ENCODE assay signal across 18 cellular contexts in the genomic region with DNA sequence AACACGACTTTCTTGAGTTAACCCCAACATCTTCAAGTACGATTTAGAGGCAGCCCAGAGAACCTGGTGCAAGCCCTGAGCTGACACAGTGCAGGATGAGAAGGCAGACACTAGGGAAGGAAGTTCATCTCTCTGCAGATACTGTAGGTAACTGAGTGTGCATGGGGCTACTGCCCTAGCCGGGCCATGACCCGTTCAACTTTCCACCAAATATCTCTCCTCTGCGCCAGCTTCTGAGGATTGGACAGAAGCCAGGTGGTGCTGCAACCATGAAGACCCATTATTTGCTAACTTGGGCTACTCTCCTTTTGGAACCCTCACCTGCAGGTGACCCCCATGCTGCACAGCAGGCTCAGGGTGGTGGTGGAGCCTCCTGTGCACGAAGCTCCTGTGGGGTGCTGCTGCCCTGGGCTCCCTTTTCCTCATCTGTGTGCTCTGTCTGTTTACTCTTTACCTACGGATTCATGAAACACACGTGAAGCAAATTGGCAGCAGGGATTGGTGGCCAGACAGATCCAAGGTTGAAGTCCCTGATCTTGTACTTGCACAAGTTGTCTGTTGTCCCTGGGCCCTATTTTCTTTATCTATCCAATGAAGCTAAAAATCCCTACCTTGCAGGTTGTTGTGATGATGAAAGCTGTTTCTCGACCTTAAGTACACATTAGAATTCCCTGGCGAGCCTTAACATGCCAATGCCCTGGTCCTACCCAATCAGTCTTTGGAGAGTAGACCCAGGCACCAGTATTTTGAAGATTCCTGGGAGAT.
DNase-seq lines count a peak whose midpoint lies in the region; ATAC-seq, FAIRE-seq and TF ChIP-seq lines count a peak whose summit lies in the region.
"Had no signal": no experiment of that assay in that cellular context is flagged by ENCODE, and none has a peak within 500 bp of the region (broad histone marks: within the 10 kb centered on the region; RNA-seq: fewer than 3 reads in every experiment).

No MANE protein-coding gene starts in this region.

- no peak for TF ChIP-seq POLR2A in esophagus muscularis mucosa (IDR thresholded peaks at IDR 0.05; ENCODE audit: low read depth)
- no peak for TF ChIP-seq POLR2A in H54 (IDR thresholded peaks at IDR 0.05; ENCODE audit: low read depth, low read length)

- H3K27me3 ChIP-seq in esophagus muscularis mucosa: no peaks in the 10 kb centered on the region
- H3K27me3 ChIP-seq: ascending aorta, uterus had no signal

- H3K9me3 Mint-ChIP-seq in stimulated activated naive CD8-positive, alpha-beta T cell treated with anti-CD3 and anti-CD28 coated beads, Interleukin-15, Interleukin-2, amounts not matched to agents 100 ng/mL and 50 ng/mL, for 24 hours: peaks cover 3% of the 10 kb centered on the region
- H3K9me3 Mint-ChIP-seq: activated T-helper 17 cell treated with anti-CD3 and anti-CD28 coated beads, Interleukin-2, amount 50 U/mL, for 72 hours had no signal

- H3K4me3 ChIP-seq in esophagus muscularis mucosa (no peak overlapping the region), mucosa of descending colon (no peak overlapping the region), urinary bladder (ENCODE audit: low read depth, low read length) (no peak overlapping the region)
- H3K4me3 ChIP-seq: ascending aorta, uterus had no signal

- ATAC-seq in stimulated activated naive CD8-positive, alpha-beta T cell treated with anti-CD3 and anti-CD28 coated beads, Interleukin-15, Interleukin-2, amounts not matched to agents 100 U/mL and 50 U/mL, for 24 hours: no peak
- ATAC-seq in mucosa of descending colon: peak; percentile 3
- ATAC-seq: activated T-helper 17 cell treated with anti-CD3 and anti-CD28 coated beads, Interleukin-2, amount 50 U/mL, for 72 hours; SK-N-SH treated with all-trans-retinoic acid at 6 μM for 48 hours had no signal

- no peak overlapping the region for H3K4me3 Mint-ChIP-seq in stimulated activated naive CD8-positive, alpha-beta T cell treated with anti-CD3 and anti-CD28 coated beads, Interleukin-15, Interleukin-2, amounts not matched to agents 100 ng/mL and 50 ng/mL, for 24 hours
- H3K4me3 Mint-ChIP-seq: activated naive CD8-positive, alpha-beta T cell; activated T-helper 17 cell treated with anti-CD3 and anti-CD28 coated beads, Interleukin-2, amount 50 U/mL, for 72 hours had no signal

- H3K27ac ChIP-seq in esophagus muscularis mucosa (replicated peaks in 1 of 4): peak overlapping the region in 1 of 4 donors; percentile 42
- peak overlapping the region; percentile 43 for H3K27ac ChIP-seq in urinary bladder (ENCODE audit: low read depth)
- H3K27ac ChIP-seq: ascending aorta, WERI-Rb-1 had no signal

- H3K9me3 ChIP-seq in esophagus muscularis mucosa (no peaks in the 10 kb centered on the region), mucosa of descending colon (no peaks in the 10 kb centered on the region)
- H3K9me3 ChIP-seq: ascending aorta, uterus had no signal

- H3K36me3 ChIP-seq in esophagus muscularis mucosa (no peaks in the 10 kb centered on the region), mucosa of descending colon (ENCODE audit: low read depth) (peaks cover 3% of the 10 kb centered on the region), urinary bladder (ENCODE audit: insufficient read depth) (no peaks in the 10 kb centered on the region)
- H3K36me3 ChIP-seq: ascending aorta, uterus, WERI-Rb-1 had no signal

- intact Hi-C loops in esophagus muscularis mucosa (cut with DNase I) (no loop called here), mucosa of descending colon (cut with DNase I, micrococcal nuclease) (no loop called here)

- H3K4me1 Mint-ChIP-seq in stimulated activated naive CD8-positive, alpha-beta T cell treated with anti-CD3 and anti-CD28 coated beads, Interleukin-15, Interleukin-2, amounts not matched to agents 100 ng/mL and 50 ng/mL, for 24 hours (ENCODE audit: low read depth): peaks cover 9% of the 10 kb centered on the region
- H3K4me1 Mint-ChIP-seq: activated T-helper 17 cell treated with anti-CD3 and anti-CD28 coated beads, Interleukin-2, amount 50 U/mL, for 72 hours had no signal

- WGBS in esophagus muscularis mucosa: 82% methylated on average over 10 of the region's 10 CpGs
- 74% methylated on average over 10 of the region's 10 CpGs for WGBS in urinary bladder

- TF ChIP-seq CTCF in esophagus muscularis mucosa (IDR thresholded peaks at IDR 0.05) (no peak), mucosa of descending colon (IDR thresholded peaks at IDR 0.05) (no peak)

- no peak for DNase-seq in stimulated activated naive CD8-positive, alpha-beta T cell treated with anti-CD3 and anti-CD28 coated beads, Interleukin-15, Interleukin-2, amounts not matched to agents 100 U/mL and 50 U/mL, for 24 hours
- DNase-seq in esophagus muscularis mucosa (ENCODE audit: extremely low spot score): peak; percentile 60
- DNase-seq in mucosa of descending colon: peak in 1 of 3 donors; percentile 35
- no peak for DNase-seq in H54 (ENCODE audit: insufficient read length, low spot score)
- no peak for DNase-seq in COR-L47 (lab: John Stamatoyannopoulos, UW)
- no peak for DNase-seq in activated CD8-positive, alpha-beta memory T cell treated with anti-CD3 and anti-CD28 coated beads for 24 hours
- DNase-seq: activated CD4-positive, alpha-beta T cell treated with anti-CD3 and anti-CD28 coated beads, Interleukin-2, amount 50 U/mL, for 1 hour; effector memory CD4-positive, alpha-beta T cell; NCI-H1417; NCI-H510A treated with DMSO at 0.1 percent for 48 hours; WERI-Rb-1 had no signal

- H3K4me1 ChIP-seq in esophagus muscularis mucosa (peaks cover 22 to 44% (median 30%) of the 10 kb centered on the region in 4 donors), mucosa of descending colon (ENCODE audit: low read depth) (peaks cover 38% of the 10 kb centered on the region), urinary bladder (ENCODE audit: insufficient read depth) (no peaks in the 10 kb centered on the region)

- FAIRE-seq in H54 (lab: Jason Lieb, UNC): no peak

- H3K27me3 Mint-ChIP-seq in stimulated activated naive CD8-positive, alpha-beta T cell treated with anti-CD3 and anti-CD28 coated beads, Interleukin-15, Interleukin-2, amounts not matched to agents 100 ng/mL and 50 ng/mL, for 24 hours: peaks cover 12% of the 10 kb centered on the region
- H3K27me3 Mint-ChIP-seq: activated naive CD8-positive, alpha-beta T cell had no signal

- H3K27ac Mint-ChIP-seq in stimulated activated naive CD8-positive, alpha-beta T cell treated with anti-CD3 and anti-CD28 coated beads, Interleukin-15, Interleukin-2, amounts not matched to agents 100 ng/mL and 50 ng/mL, for 24 hours: peak overlapping the region; percentile 16
- H3K27ac Mint-ChIP-seq: activated naive CD8-positive, alpha-beta T cell; activated T-helper 17 cell treated with anti-CD3 and anti-CD28 coated beads, Interleukin-2, amount 50 U/mL, for 72 hours had no signal

- no peaks in the 10 kb centered on the region for H3K36me3 Mint-ChIP-seq in stimulated activated naive CD8-positive, alpha-beta T cell treated with anti-CD3 and anti-CD28 coated beads, Interleukin-15, Interleukin-2, amounts not matched to agents 100 ng/mL and 50 ng/mL, for 24 hours (ENCODE audit: low read depth)
- H3K36me3 Mint-ChIP-seq: activated naive CD8-positive, alpha-beta T cell had no signal

- no peak for TF ChIP-seq EP300 in esophagus muscularis mucosa (IDR thresholded peaks at IDR 0.05)
